In genomic region chr10:4205113-4205512, GRCh38 we compare ENCODE assay signal across 30 cellular contexts.
"Had no signal": no experiment of that assay in that cellular context is flagged by ENCODE, and none has a peak within 500 bp of the region (broad histone marks: within the 10 kb centered on the region; RNA-seq: fewer than 3 reads in every experiment).

No MANE protein-coding gene starts in this region.

- H3K4me3 ChIP-seq: esophagus squamous epithelium, heart left ventricle had no signal

- H3K9me3 ChIP-seq: esophagus squamous epithelium, heart left ventricle had no signal

- H3K9me3 Mint-ChIP-seq: activated B cell treated with CpG ODN at 0.5 μM for 24 hours; activated T-cell treated with anti-CD3 and anti-CD28 coated beads, Interleukin-2, amount 50 U/mL, for 4 hours; activated T-helper 17 cell treated with anti-CD3 and anti-CD28 coated beads, Interleukin-2, amount 50 U/mL, for 72 hours; central memory CD8-positive, alpha-beta T cell; effector memory CD8-positive, alpha-beta T cell; T-helper 2 cell treated with Interferon-gamma antibody and Interleukin-4, amounts not matched to agents 5 μg/mL and 100 μg/mL, for 36 hours had no signal

- ATAC-seq: activated CD4-positive, alpha-beta T cell treated with anti-CD3 and anti-CD28 coated beads for 36 hours; activated T-cell treated with anti-CD3 and anti-CD28 coated beads, Interleukin-2, amount 50 U/mL, for 4 hours; activated T-helper 17 cell treated with anti-CD3 and anti-CD28 coated beads, Interleukin-2, amount 50 U/mL, for 72 hours; effector memory CD8-positive, alpha-beta T cell; heart left ventricle; T-helper 17 cell had no signal

- H3K4me3 Mint-ChIP-seq: activated B cell treated with CpG ODN at 0.5 μM for 24 hours; activated CD4-positive, alpha-beta memory T cell treated with anti-CD3 and anti-CD28 coated beads, Interleukin-2, amount 10 ng/mL, durations not matched to agents 7 days and 5 days; activated CD4-positive, alpha-beta T cell treated with anti-CD3 and anti-CD28 coated beads for 36 hours; activated CD4-positive, alpha-beta T cell treated with anti-CD3 and anti-CD28 coated beads, Interleukin-2, amount 10 ng/mL, durations not matched to agents 24 days and 14 days; activated naive CD8-positive, alpha-beta T cell; activated T-cell treated with anti-CD3 and anti-CD28 coated beads, Interleukin-2, amount 50 U/mL, for 4 hours; activated T-helper 17 cell treated with anti-CD3 and anti-CD28 coated beads, Interleukin-2, amount 50 U/mL, for 72 hours; central memory CD8-positive, alpha-beta T cell; effector memory CD8-positive, alpha-beta T cell; T-helper 17 cell; T-helper 2 cell treated with Interferon-gamma antibody and Interleukin-4, amounts not matched to agents 5 μg/mL and 100 μg/mL, for 36 hours had no signal

- FAIRE-seq: astrocyte, frontal cortex had no signal

- H3K27me3 Mint-ChIP-seq: activated CD4-positive, alpha-beta T cell treated with anti-CD3 and anti-CD28 coated beads for 36 hours had no signal

- H3K4me1 ChIP-seq: esophagus squamous epithelium had no signal

- H3K27me3 ChIP-seq: brain microvascular endothelial cell, esophagus squamous epithelium, heart left ventricle had no signal

- H3K27ac ChIP-seq: brain microvascular endothelial cell, epithelial cell of prostate, esophagus squamous epithelium, heart left ventricle, WERI-Rb-1 had no signal

- H3K4me1 Mint-ChIP-seq: activated B cell treated with CpG ODN at 0.5 μM for 24 hours; activated CD4-positive, alpha-beta memory T cell treated with anti-CD3 and anti-CD28 coated beads, Interleukin-2, amount 10 ng/mL, durations not matched to agents 7 days and 5 days; activated CD4-positive, alpha-beta T cell treated with anti-CD3 and anti-CD28 coated beads for 36 hours; activated T-helper 17 cell treated with anti-CD3 and anti-CD28 coated beads, Interleukin-2, amount 50 U/mL, for 72 hours had no signal

- H3K36me3 ChIP-seq: brain microvascular endothelial cell, esophagus squamous epithelium, heart left ventricle, WERI-Rb-1 had no signal

- H3K36me3 Mint-ChIP-seq: activated naive CD8-positive, alpha-beta T cell had no signal

- DNase-seq: activated B cell treated with CpG ODN at 0.5 μM for 24 hours; activated CD4-positive, alpha-beta memory T cell treated with anti-CD3 and anti-CD28 coated beads, Interleukin-2, amount 10 ng/mL, durations not matched to agents 7 days and 5 days; activated CD4-positive, alpha-beta T cell treated with anti-CD3 and anti-CD28 coated beads for 36 hours; activated CD4-positive, alpha-beta T cell treated with anti-CD3 and anti-CD28 coated beads, Interleukin-2, amount 10 ng/mL, durations not matched to agents 24 days and 14 days; activated CD4-positive, CD25-positive, alpha-beta regulatory T cell treated with anti-CD3 and anti-CD28 coated beads, Interleukin-2, amount 50 U/mL, for 72 hours; activated effector memory CD4-positive, alpha-beta T cell treated with Interleukin-2 at 50 U/mL for 16 hours; activated gamma-delta T cell treated with Interleukin-2 at 50 U/mL for 16 hours; activated naive CD4-positive, alpha-beta T cell treated with anti-CD3 and anti-CD28 coated beads, Interleukin-2, amount 50 U/mL, for 16 hours; activated naive CD4-positive, alpha-beta T cell treated with Interleukin-2 at 50 U/mL for 16 hours; activated T-cell treated with anti-CD3 and anti-CD28 coated beads, Interleukin-2, amount 50 U/mL, for 4 hours; amniotic stem cell; anterior cingulate cortex; brain microvascular endothelial cell; cortex of kidney; dermis blood vessel endothelial cell; effector CD4-positive, alpha-beta T cell; effector memory CD8-positive, alpha-beta T cell; esophagus squamous epithelium; heart left ventricle; T-helper 1 cell; T-helper 17 cell; T1000; WERI-Rb-1 had no signal

- H3K27ac Mint-ChIP-seq: activated B cell treated with CpG ODN at 0.5 μM for 24 hours; activated CD4-positive, alpha-beta memory T cell treated with anti-CD3 and anti-CD28 coated beads, Interleukin-2, amount 10 ng/mL, durations not matched to agents 7 days and 5 days; activated CD4-positive, alpha-beta T cell treated with anti-CD3 and anti-CD28 coated beads for 36 hours; activated CD4-positive, alpha-beta T cell treated with anti-CD3 and anti-CD28 coated beads, Interleukin-2, amount 10 ng/mL, durations not matched to agents 24 days and 14 days; activated naive CD8-positive, alpha-beta T cell; activated T-helper 17 cell treated with anti-CD3 and anti-CD28 coated beads, Interleukin-2, amount 50 U/mL, for 72 hours; effector memory CD8-positive, alpha-beta T cell; T-helper 17 cell; T-helper 2 cell treated with Interferon-gamma antibody and Interleukin-4, amounts not matched to agents 5 μg/mL and 100 μg/mL, for 36 hours had no signal
